In the genomic region with DNA sequence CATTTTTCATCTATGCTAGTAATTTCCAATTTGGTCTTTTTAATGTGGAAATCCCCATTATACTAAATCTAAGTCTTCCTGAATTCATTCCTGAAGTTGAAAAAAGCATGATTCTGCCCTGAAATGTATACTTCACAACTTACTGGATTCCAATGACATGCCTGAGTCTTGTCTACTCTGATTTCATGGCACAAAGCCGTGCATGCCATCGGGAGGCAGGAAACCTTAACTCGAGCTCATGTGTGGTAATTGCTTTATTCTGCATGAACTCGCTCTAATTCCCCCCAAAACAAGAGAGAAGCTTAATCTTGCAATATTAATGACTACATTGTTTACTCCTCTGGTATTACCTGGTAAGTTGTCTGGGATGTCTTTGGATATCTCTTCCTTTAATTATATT, we compare ENCODE assay signal across 12 cellular contexts.
DNase-seq lines count a peak whose midpoint lies in the region; ATAC-seq and TF ChIP-seq lines count a peak whose summit lies in the region.
"Had no signal": no experiment of that assay in that cellular context is flagged by ENCODE, and none has a peak within 500 bp of the region (broad histone marks: within the 10 kb centered on the region; RNA-seq: fewer than 3 reads in every experiment).

No MANE protein-coding gene starts in this region.

- no peak for TF ChIP-seq CTCF in MM.1S (IDR thresholded peaks at IDR 0.05; ENCODE audit: low read length)

- no peak overlapping the region for H3K4me2 ChIP-seq in MM.1S (ENCODE audit: low read depth, low read length)
- H3K4me2 ChIP-seq: A549 had no signal

- no peaks in the 10 kb centered on the region for H4K20me1 ChIP-seq in MM.1S (ENCODE audit: insufficient read depth, low read length)

- no peak overlapping the region for H2AFZ ChIP-seq in MM.1S (ENCODE audit: low read length)

- no peaks in the 10 kb centered on the region for H3K9me2 ChIP-seq in MM.1S (replicated peaks; ENCODE audit: insufficient read depth, low read length)

- DNase-seq in adipocyte (ENCODE audit: low read depth) (peak; percentile 46), fibroblast of gingiva (ENCODE audit: low read depth) (peak; percentile 8), medulla oblongata (ENCODE audit: extremely low spot score) (peak; percentile 5), MM.1S (no peak)
- DNase-seq in activated CD4-positive, alpha-beta T cell treated with anti-CD3 and anti-CD28 coated beads for 1 hour, result no peak
- DNase-seq: BE2C; CD4-positive, alpha-beta memory T cell had no signal

- no peak overlapping the region for H3K4me3 ChIP-seq in adipocyte (ENCODE audit: low read length)
- H3K4me3 ChIP-seq in MM.1S (ENCODE audit: low read length), result no peak overlapping the region
- H3K4me3 ChIP-seq: A549 had no signal

- H3K79me2 ChIP-seq in MM.1S (ENCODE audit: low read length), result no peaks in the 10 kb centered on the region

- no peak overlapping the region for H3K9ac ChIP-seq in adipocyte (ENCODE audit: low read length)
- no peak overlapping the region for H3K9ac ChIP-seq in MM.1S (ENCODE audit: low read length)

- H3F3A ChIP-seq in MM.1S (ENCODE audit: insufficient read depth, low read length), result no peaks in the 10 kb centered on the region

- no peaks in the 10 kb centered on the region for H3K9me3 ChIP-seq in adipocyte (ENCODE audit: control insufficient read depth, low read length)
- H3K9me3 ChIP-seq in MM.1S (replicated peaks; ENCODE audit: insufficient read depth, low read length), result no peaks in the 10 kb centered on the region
- H3K9me3 ChIP-seq: A549, BE2C had no signal

- H3K4me1 ChIP-seq in adipocyte (ENCODE audit: control insufficient read depth, insufficient read depth, low read length) (peaks cover 18% of the 10 kb centered on the region), MM.1S (ENCODE audit: low read length) (peaks cover 12% of the 10 kb centered on the region)
- H3K4me1 ChIP-seq: BE2C had no signal

- no peak overlapping the region for H3K27ac ChIP-seq in MM.1S (ENCODE audit: low read length)
- H3K27ac ChIP-seq: A549, C4-2B, HL-60 had no signal

- H3K36me3 ChIP-seq in adipocyte (ENCODE audit: control insufficient read depth, insufficient read depth, low read length, severe bottlenecking) (no peaks in the 10 kb centered on the region), MM.1S (replicated peaks; ENCODE audit: insufficient read depth, low read length) (no peaks in the 10 kb centered on the region)
- H3K36me3 ChIP-seq: BE2C had no signal

- ATAC-seq in GM21367 (IDR thresholded peaks at IDR 0.05; ENCODE audit: unreplicated experiment) (no peak), HG02938 (IDR thresholded peaks at IDR 0.05; ENCODE audit: unreplicated experiment) (no peak)

- no peaks in the 10 kb centered on the region for H3K27me3 ChIP-seq in adipocyte (replicated peaks; ENCODE audit: control insufficient read depth, insufficient read depth, low read length)
- no peaks in the 10 kb centered on the region for H3K27me3 ChIP-seq in MM.1S (replicated peaks; ENCODE audit: insufficient read depth, low read length)
- H3K27me3 ChIP-seq: BE2C had no signal

Comparison
In these comparisons a context has a peak if more than half of its experiments do, and no peak if none do; other contexts are left out.
1. DNase-seq: peak in adipocyte (single experiment), fibroblast of gingiva (single experiment) and medulla oblongata (single experiment); none in MM.1S (single experiment) and activated CD4-positive, alpha-beta T cell treated with anti-CD3 and anti-CD28 coated beads for 1 hour (single experiment).